In genomic region chr10:35335718-35336083, GRCh38 we compare ENCODE assay signal across 8 cellular contexts. TPM values are rescaled to one million over a fixed set of nuclear protein-coding genes. Genes with fewer than 3 reads are reported as not detected.
DNase-seq lines count a peak whose midpoint lies in the region; ATAC-seq, FAIRE-seq and TF ChIP-seq lines count a peak whose summit lies in the region.

No MANE protein-coding gene starts in this region.

- peaks cover 10% of the 10 kb centered on the region for H3K36me3 Mint-ChIP-seq in activated CD4-positive, alpha-beta memory T cell treated with anti-CD3 and anti-CD28 coated beads for 36 hours

- peak overlapping the region; percentile 86 for H3K4me3 Mint-ChIP-seq in activated CD4-positive, alpha-beta memory T cell treated with anti-CD3 and anti-CD28 coated beads for 36 hours

- H3K36me3 ChIP-seq in fibroblast of lung (ENCODE audit: control insufficient read depth, insufficient read depth, low read length) (no peaks in the 10 kb centered on the region), pancreas (no peaks in the 10 kb centered on the region)

- 0 to 1% methylated on average over 20 of the region's 20 CpGs for WGBS in pancreas, 2 donors

- H3K4me1 ChIP-seq in fibroblast of lung (ENCODE audit: control insufficient read depth, extremely low read depth, insufficient read depth, low read length), result peaks cover 13% of the 10 kb centered on the region
- H3K4me1 ChIP-seq in pancreas, result peaks cover 16 to 30% (median 26%) of the 10 kb centered on the region in 3 donors

- ATAC-seq in HG03354 (IDR thresholded peaks at IDR 0.05; ENCODE audit: poor library complexity, severe bottlenecking, unreplicated experiment) (peak; percentile 11), pancreas (peak; percentile 6 to 17 (median 12))

- no peaks in the 10 kb centered on the region for H3K9me3 Mint-ChIP-seq in activated CD4-positive, alpha-beta memory T cell treated with anti-CD3 and anti-CD28 coated beads for 36 hours

- peak in 2 of 3 experiments; percentile 54 to 57 for DNase-seq in NCI-H1417 (lab: John Stamatoyannopoulos, UW)
- no peak for DNase-seq in NCI-H1417 treated with DMSO at 0.1 percent for 48 hours (lab: John Stamatoyannopoulos, UW)
- peak; percentile 47 for DNase-seq in activated CD4-positive, alpha-beta memory T cell treated with anti-CD3 and anti-CD28 coated beads for 36 hours
- peak in 1 of 2 donors; percentile 46 for DNase-seq in fibroblast of lung (ENCODE audit: low read depth in 2 of 2)
- DNase-seq in pancreas, result peak in 2 of 6 donors; percentile 19 to 25
- DNase-seq in NCI-H774 (lab: John Stamatoyannopoulos, UW), result no peak
- no peak for DNase-seq in GF-D8 (lab: John Stamatoyannopoulos, UW)

- H3K27me3 ChIP-seq in fibroblast of lung (ENCODE audit: control insufficient read depth, insufficient read depth, low read length) (no peaks in the 10 kb centered on the region), pancreas (no peaks in the 10 kb centered on the region)

- no peaks in the 10 kb centered on the region for H3K27me3 Mint-ChIP-seq in activated CD4-positive, alpha-beta memory T cell treated with anti-CD3 and anti-CD28 coated beads for 36 hours

- POLR2A ChIA-PET in activated CD4-positive, alpha-beta memory T cell treated with anti-CD3 and anti-CD28 coated beads for 36 hours (lab: Charles Lee), result no interaction called here

- TF ChIP-seq CTCF in fibroblast of lung (conservative IDR thresholded peaks at IDR 0.05 in 1 of 2, IDR thresholded peaks at IDR 0.05 in 1 of 2; ENCODE audit: low read depth in 1 of 2, low read length in 2 of 2) (no peak), pancreas (IDR thresholded peaks at IDR 0.05) (no peak)

- H3K27ac ChIP-seq in fibroblast of lung (ENCODE audit: insufficient read depth, low read length), result peak overlapping the region; percentile 48
- H3K27ac ChIP-seq in pancreas, result peak overlapping the region; percentile 67 to 70 (median 69)

- peaks cover 65% of the 10 kb centered on the region for H3K4me1 Mint-ChIP-seq in activated CD4-positive, alpha-beta memory T cell treated with anti-CD3 and anti-CD28 coated beads for 36 hours (ENCODE audit: low read depth)

- FAIRE-seq in pancreas (lab: Jason Lieb, UNC), result no peak

- H3K79me2 ChIP-seq in fibroblast of lung (ENCODE audit: control insufficient read depth, insufficient read depth, low read length), result peaks cover 75% of the 10 kb centered on the region

- H3K9me3 ChIP-seq in fibroblast of lung (ENCODE audit: control insufficient read depth, insufficient read depth, low read depth, low read length) (no peaks in the 10 kb centered on the region), pancreas (no peaks in the 10 kb centered on the region)

- peak overlapping the region; percentile 87 for H3K27ac Mint-ChIP-seq in activated CD4-positive, alpha-beta memory T cell treated with anti-CD3 and anti-CD28 coated beads for 36 hours

- peaks cover 5% of the 10 kb centered on the region for H4K20me1 ChIP-seq in fibroblast of lung (ENCODE audit: control insufficient read depth, extremely low read depth, insufficient read depth, low read length)

- H3K4me2 ChIP-seq in fibroblast of lung (ENCODE audit: extremely low read depth, insufficient read depth, low read length), result peak overlapping the region; percentile 88

- CTCF ChIA-PET in activated CD4-positive, alpha-beta memory T cell treated with anti-CD3 and anti-CD28 coated beads for 36 hours (lab: Charles Lee), result no interaction called here

- H3K4me3 ChIP-seq in fibroblast of lung (replicated peaks in 1 of 4; ENCODE audit: control extremely low read depth in 1 of 4, insufficient read depth in 1 of 4, low read depth in 3 of 4, low read length in 4 of 4) (peak overlapping the region; percentile 61 to 90 (median 86)), pancreas (peak overlapping the region; percentile 83 to 93 (median 90))

- intact Hi-C loops in activated CD4-positive, alpha-beta memory T cell treated with anti-CD3 and anti-CD28 coated beads for 36 hours (cut with micrococcal nuclease), result loop anchor here (5.0 kb wide), 1 partner anchor 307 kb away; the partner anchor contains the start of gene FZD8
- intact Hi-C loops in pancreas (cut with DNase I), result no loop called here

- H3K9ac ChIP-seq in fibroblast of lung (ENCODE audit: insufficient read depth, low read length), result peak overlapping the region; percentile 78

- H2AFZ ChIP-seq in fibroblast of lung (ENCODE audit: low read length), result peak overlapping the region; percentile 50

RNA-seq across cellular contexts. Expression of gene CCNY, which starts 0.6 kb away (rescaled TPM):
- 10 to 100 TPM; 34.6 to 36.2 TPM for total RNA-seq in activated CD4-positive, alpha-beta memory T cell treated with anti-CD3 and anti-CD28 coated beads for 36 hours
- total RNA-seq in fibroblast of lung, result 34.7 and 38.5 TPM in 2 replicates
- polyA plus RNA-seq in fibroblast of lung, result 66.4 and 74.5 TPM in 2 replicates
- polyA plus RNA-seq in fibroblast of lung (2012), result 40.1 and 53.4 TPM in 2 replicates
- polyA minus RNA-seq in fibroblast of lung (ENCODE audit: low replicate concordance), result 19.9 and 87.6 TPM in 2 replicates
- total RNA-seq in pancreas, result 10 to 100 TPM; 24.7 to 41.7 (median 29.9) TPM
- 10 to 100 TPM; 10.6 to 14.9 TPM for polyA plus RNA-seq in pancreas

Comparison
In these comparisons a context has a peak if more than half of its experiments do, and no peak if none do; other contexts are left out.
1. DNase-seq: peak in NCI-H1417 (2 of 3) and activated CD4-positive, alpha-beta memory T cell treated with anti-CD3 and anti-CD28 coated beads for 36 hours (single experiment); none in NCI-H1417 treated with DMSO at 0.1 percent for 48 hours (single experiment), NCI-H774 (single experiment) and GF-D8 (single experiment).